In genomic region chr10:47206449-47207279, GRCh38 we compare ENCODE assay signal across 17 cellular contexts.
DNase-seq lines count a peak whose midpoint lies in the region; ATAC-seq, FAIRE-seq and TF ChIP-seq lines count a peak whose summit lies in the region.
"Had no signal": no experiment of that assay in that cellular context is flagged by ENCODE, and none has a peak within 500 bp of the region (broad histone marks: within the 10 kb centered on the region; RNA-seq: fewer than 3 reads in every experiment).

No MANE protein-coding gene starts in this region.

- TF ChIP-seq CTCF in GM12878 (IDR thresholded peaks at IDR 0.05 in 2 of 3, conservative IDR thresholded peaks at IDR 0.05 in 1 of 3; ENCODE audit: control insufficient read depth in 2 of 3, extremely low read depth in 1 of 3, insufficient read depth in 1 of 3, low read depth in 3 of 3, low read length in 3 of 3) = no peak
- TF ChIP-seq CTCF in GM20000 (IDR thresholded peaks at IDR 0.05; ENCODE audit: extremely low read depth, missing control alignments) = no peak

- H3K36me3 ChIP-seq in GM12878 (ENCODE audit: control insufficient read depth in 2 of 2, insufficient read depth in 2 of 2, low read length in 1 of 2) (no peaks in the 10 kb centered on the region), subcutaneous abdominal adipose tissue (ENCODE audit: control insufficient read depth in 5 of 5, insufficient read depth in 5 of 5, low read length in 5 of 5) (no peaks in the 10 kb centered on the region)
- H3K36me3 ChIP-seq: prostate gland, uterus had no signal

- DNase-seq in activated naive CD4-positive, alpha-beta T cell treated with anti-CD3 and anti-CD28 coated beads for 36 hours = peak; percentile 39
- DNase-seq in activated naive CD4-positive, alpha-beta T cell treated with anti-CD3 and anti-CD28 coated beads, Interleukin-2, amount 50 U/mL, for 16 hours = no peak
- DNase-seq in NOMO-1 treated with DMSO at 0.1 percent for 48 hours (lab: John Stamatoyannopoulos, UW; ENCODE audit: unreplicated experiment) (peak; percentile 96), GM12878 (ENCODE audit: low read depth, low spot score) (no peak), NCI-H524 treated with DMSO at 0.1 percent for 48 hours (lab: John Stamatoyannopoulos, UW) (no peak), GM20000 (ENCODE audit: low spot score) (no peak), iPS-NIHi7 (ENCODE audit: extremely low spot score) (no peak)
- DNase-seq: H9, kidney, NCI-H1048, NCI-H446, T1000, uterus had no signal

- TF ChIP-seq RAD21 in GM12878 (IDR thresholded peaks at IDR 0.05; ENCODE audit: insufficient read depth, low read depth, low read length) = no peak

- WGBS in GM12878 (ENCODE audit: insufficient coverage, insufficient replicate concordance, low lambda C conversion rate, missing lambda C conversion rate) = 11% methylated on average over 3 of the region's 3 CpGs

- H3K27me3 ChIP-seq in GM12878 (replicated peaks in 1 of 2; ENCODE audit: control insufficient read depth in 2 of 2, insufficient read depth in 2 of 2, low read length in 1 of 2) (no peaks in the 10 kb centered on the region), subcutaneous abdominal adipose tissue (ENCODE audit: control insufficient read depth in 5 of 5, insufficient read depth in 4 of 5, low read length in 5 of 5) (no peaks in the 10 kb centered on the region)
- H3K27me3 ChIP-seq: uterus had no signal

- H2AFZ ChIP-seq in GM12878 (ENCODE audit: control insufficient read depth, low read depth, low read length) = no peak overlapping the region

- H3K36me3 Mint-ChIP-seq in activated naive CD4-positive, alpha-beta T cell treated with anti-CD3 and anti-CD28 coated beads for 36 hours (ENCODE audit: low read depth) = peaks cover 3% of the 10 kb centered on the region
- H3K36me3 Mint-ChIP-seq: brain had no signal

- RAD21 ChIA-PET in GM12878 (lab: Charles Lee; ENCODE audit: unreplicated experiment) = interaction anchor here (0.8 to 2.2 kb wide), 2 partner anchors 16 to 54 kb away, joined by 3 to 9 read pairs; no protein-coding TSS in a partner anchor

- no peaks in the 10 kb centered on the region for H4K20me1 ChIP-seq in GM12878 (ENCODE audit: control insufficient read depth, insufficient read depth)

- no peak overlapping the region for H3K4me2 ChIP-seq in GM12878 (ENCODE audit: control insufficient read depth, insufficient read depth)

- peak overlapping the region; percentile 36 for H3K4me3 Mint-ChIP-seq in activated naive CD4-positive, alpha-beta T cell treated with anti-CD3 and anti-CD28 coated beads for 36 hours
- H3K4me3 Mint-ChIP-seq: brain, H9 had no signal

- H3K9me3 ChIP-seq in GM12878 (replicated peaks; ENCODE audit: control insufficient read depth, insufficient read depth, low read length) = no peaks in the 10 kb centered on the region
- peaks cover 0 to 7% (median 0%) of the 10 kb centered on the region in 5 donors for H3K9me3 ChIP-seq in subcutaneous abdominal adipose tissue (ENCODE audit: control insufficient read depth in 5 of 5, low read length in 5 of 5)
- H3K9me3 ChIP-seq: prostate gland, uterus had no signal

- in situ Hi-C loops in GM12878 (cut with MboI) = no loop called here

- H3K4me1 ChIP-seq in GM12878 (ENCODE audit: control insufficient read depth, insufficient read depth, low read length) (no peaks in the 10 kb centered on the region), subcutaneous abdominal adipose tissue (ENCODE audit: control insufficient read depth in 5 of 5, insufficient read depth in 5 of 5, low read length in 5 of 5) (peaks cover 3 to 48% (median 28%) of the 10 kb centered on the region in 5 donors)
- H3K4me1 ChIP-seq: prostate gland, uterus had no signal

- H3K9me3 Mint-ChIP-seq in activated naive CD4-positive, alpha-beta T cell treated with anti-CD3 and anti-CD28 coated beads for 36 hours = no peaks in the 10 kb centered on the region

- SMC1A ChIA-PET in GM12878 (lab: Charles Lee; ENCODE audit: uncharacterized antibody, unreplicated experiment) = interaction anchor here (1.3 to 3.2 kb wide), 3 partner anchors 10 to 54 kb away, joined by 5 to 13 read pairs (median 13); no protein-coding TSS in a partner anchor

- H3K27ac ChIP-seq in GM12878 (ENCODE audit: control insufficient read depth, insufficient read depth) (no peak overlapping the region), subcutaneous abdominal adipose tissue (ENCODE audit: low read depth, low read length) (peak overlapping the region; percentile 42)
- H3K27ac ChIP-seq: prostate gland, uterus had no signal

- peak; percentile 65 for ATAC-seq in GM12878

- TF ChIP-seq POLR2A in GM12878 (IDR thresholded peaks at IDR 0.05; ENCODE audit: low read depth, low read length) = no peak

- H3K9ac ChIP-seq in GM12878 (ENCODE audit: control insufficient read depth, insufficient read depth, low read length) (no peak overlapping the region), subcutaneous abdominal adipose tissue (ENCODE audit: low read length in 5 of 5) (no peak overlapping the region)

- no peaks in the 10 kb centered on the region for H3K27me3 Mint-ChIP-seq in activated naive CD4-positive, alpha-beta T cell treated with anti-CD3 and anti-CD28 coated beads for 36 hours (ENCODE audit: low read depth)

- peak overlapping the region; percentile 85 for H3K27ac Mint-ChIP-seq in activated naive CD4-positive, alpha-beta T cell treated with anti-CD3 and anti-CD28 coated beads for 36 hours
- H3K27ac Mint-ChIP-seq: brain, H9 had no signal

- H3K4me3 ChIP-seq in GM12878 (no peak overlapping the region), subcutaneous abdominal adipose tissue (ENCODE audit: low read depth in 1 of 5, low read length in 5 of 5) (no peak overlapping the region)
- H3K4me3 ChIP-seq: prostate gland, uterus had no signal

- no peak for TF ChIP-seq EP300 in GM12878 (IDR thresholded peaks at IDR 0.05; ENCODE audit: borderline replicate concordance in 1 of 2, control insufficient read depth in 1 of 2, low read depth in 2 of 2, low read length in 2 of 2)

- H3K79me2 ChIP-seq in GM12878 (ENCODE audit: control insufficient read depth, insufficient read depth, low read length) = no peaks in the 10 kb centered on the region

- H3K4me1 Mint-ChIP-seq in activated naive CD4-positive, alpha-beta T cell treated with anti-CD3 and anti-CD28 coated beads for 36 hours (ENCODE audit: low read depth) = peaks cover 53% of the 10 kb centered on the region
- H3K4me1 Mint-ChIP-seq: brain had no signal

- no peak for FAIRE-seq in GM12878 (lab: Jason Lieb, UNC)
- FAIRE-seq: endometrium, kidney had no signal

- intact Hi-C loops in activated naive CD4-positive, alpha-beta T cell treated with anti-CD3 and anti-CD28 coated beads for 36 hours (cut with micrococcal nuclease) = loop anchor here (1.0 to 5.0 kb wide), 4 partner anchors 11 to 101 kb away; no protein-coding TSS in a partner anchor
- intact Hi-C loops in GM12878 (cut with micrococcal nuclease; ENCODE audit: unreplicated experiment) = no loop called here

- CTCF ChIA-PET in activated naive CD4-positive, alpha-beta T cell treated with anti-CD3 and anti-CD28 coated beads for 36 hours (lab: Charles Lee) = interaction anchor here (1.1 kb wide), 2 partner anchors 105 to 158 kb away, joined by 3 to 4 read pairs; no protein-coding TSS in a partner anchor
- CTCF ChIA-PET in GM12878 (lab: Yijun Ruan, JAX) = interaction anchor here (1.0 kb wide), 1 partner anchor 158 kb away, joined by 3 read pairs; no protein-coding TSS in a partner anchor

- BruUV-seq in GM12878 (replicated peaks; lab: Mats Ljungman, UMichigan) = no TSS peak

- POLR2A ChIA-PET in GM12878 (lab: Charles Lee) = interaction anchor here (0.6 kb wide), 1 partner anchor 10 kb away, joined by 3 read pairs; no protein-coding TSS in a partner anchor

TF ChIP-seq in GM12878, 131 proteins besides CTCF, POLR2A, EP300 and RAD21 (continues in another document):
- no peak for TF ChIP-seq CEBPZ (IDR thresholded peaks at IDR 0.05; ENCODE audit: low read depth, low read length)
- TF ChIP-seq TBL1XR1 (IDR thresholded peaks at IDR 0.05; ENCODE audit: low read depth, low read length) = no peak
- TF ChIP-seq ZBTB33 (IDR thresholded peaks at IDR 0.05) = no peak

Comparison
In these comparisons a context has a peak if more than half of its experiments do, and no peak if none do; other contexts are left out.
1. DNase-seq: peak in activated naive CD4-positive, alpha-beta T cell treated with anti-CD3 and anti-CD28 coated beads for 36 hours (single experiment) and NOMO-1 treated with DMSO at 0.1 percent for 48 hours (single experiment); none in activated naive CD4-positive, alpha-beta T cell treated with anti-CD3 and anti-CD28 coated beads, Interleukin-2, amount 50 U/mL, for 16 hours (single experiment), GM12878 (single experiment), NCI-H524 treated with DMSO at 0.1 percent for 48 hours (single experiment), GM20000 (single experiment) and iPS-NIHi7 (single experiment).